Comparison of ENCODE assay signal across 10 cellular contexts in the genomic region with DNA sequence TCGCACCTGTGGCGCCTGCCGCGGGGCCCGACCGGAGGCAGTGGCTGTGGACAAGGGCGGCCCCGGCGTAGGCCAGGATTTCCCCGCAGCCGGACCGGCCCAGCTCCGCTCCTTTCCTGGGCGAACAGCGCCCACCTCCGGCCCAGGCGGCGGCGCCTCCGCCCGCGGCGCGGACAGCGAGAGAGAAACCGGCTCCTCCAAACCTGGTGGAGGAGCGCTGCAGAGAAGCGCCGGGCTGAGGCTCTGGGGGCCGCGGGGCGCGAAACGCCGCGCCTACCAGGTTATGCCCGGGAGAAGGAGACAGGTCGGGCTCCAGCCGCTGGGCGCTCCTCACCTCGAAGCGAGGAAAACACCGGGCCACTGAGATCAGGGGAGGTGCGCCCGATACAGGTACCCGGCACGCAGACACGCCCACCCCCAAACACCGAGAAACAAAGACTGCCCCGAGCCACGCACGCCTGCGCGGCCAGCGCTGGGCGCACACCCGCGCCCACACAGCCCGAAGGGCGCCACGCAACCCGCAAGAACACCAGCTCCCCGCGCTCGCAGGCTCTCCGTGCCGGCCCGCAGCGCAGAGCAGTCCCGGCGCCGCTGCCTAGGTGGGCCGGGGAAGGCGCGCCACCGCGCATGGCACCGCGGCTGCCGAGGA. TPM values are rescaled to one million over a fixed set of nuclear protein-coding genes. Genes with fewer than 3 reads are reported as not detected.
DNase-seq lines count a peak whose midpoint lies in the region; ATAC-seq, FAIRE-seq and TF ChIP-seq lines count a peak whose summit lies in the region.
"Had no signal": no experiment of that assay in that cellular context is flagged by ENCODE, and none has a peak within 500 bp of the region (broad histone marks: within the 10 kb centered on the region; RNA-seq: fewer than 3 reads in every experiment).

No MANE protein-coding gene starts in this region.

- peaks cover 16% of the 10 kb centered on the region for H3K4me1 Mint-ChIP-seq in activated naive CD8-positive, alpha-beta T cell (ENCODE audit: low read depth)
- H3K4me1 Mint-ChIP-seq in activated naive CD8-positive, alpha-beta T cell treated with anti-CD3 and anti-CD28 coated beads, Interleukin-2, amount 50 U/mL, for 24 hours = peaks cover 10% of the 10 kb centered on the region

- peaks cover 24 to 34% of the 10 kb centered on the region in 2 experiments for H3K27me3 ChIP-seq in GM12878 (replicated peaks in 1 of 2; ENCODE audit: control insufficient read depth in 2 of 2, insufficient read depth in 2 of 2, low read length in 1 of 2)
- H3K27me3 ChIP-seq in thyroid gland = no peaks in the 10 kb centered on the region

- RAD21 ChIA-PET in GM12878 (lab: Charles Lee; ENCODE audit: unreplicated experiment) = no interaction called here

- no peak overlapping the region for H2AFZ ChIP-seq in GM12878 (ENCODE audit: control insufficient read depth, low read depth, low read length)

- H3K27ac Mint-ChIP-seq in activated naive CD8-positive, alpha-beta T cell = no peak overlapping the region
- H3K27ac Mint-ChIP-seq in activated naive CD8-positive, alpha-beta T cell treated with anti-CD3 and anti-CD28 coated beads, Interleukin-2, amount 50 U/mL, for 24 hours = no peak overlapping the region

- peaks cover 3% of the 10 kb centered on the region; the same call in 1 of the 2 replicates for H4K20me1 ChIP-seq in GM12878 (ENCODE audit: control insufficient read depth, insufficient read depth)

- WGBS in GM12878 (ENCODE audit: insufficient coverage, insufficient replicate concordance, low lambda C conversion rate, missing lambda C conversion rate) = 11% methylated on average over 73 of the region's 80 CpGs
- 15 to 34% methylated on average over 9 to 32 of the region's 80 CpGs for WGBS in thyroid gland, 2 donors

- intact Hi-C loops in GM12878 (cut with micrococcal nuclease; ENCODE audit: unreplicated experiment) = no loop called here
- intact Hi-C loops in thyroid gland (cut with DNase I) = loop anchor here (5.0 to 10.0 kb wide), 2 partner anchors 101 to 369 kb away; no protein-coding TSS in a partner anchor

- peak; percentile 56 for TF ChIP-seq RAD21 in GM12878 (IDR thresholded peaks at IDR 0.05; ENCODE audit: insufficient read depth, low read depth, low read length)

- H3K4me3 ChIP-seq in GM12878 (no peak overlapping the region), thyroid gland (replicated peaks in 1 of 3) (peak overlapping the region in 1 of 3 donors; percentile 6)
- H3K4me3 ChIP-seq: SJSA1 had no signal

- DNase-seq in activated naive CD8-positive, alpha-beta T cell treated with anti-CD3 and anti-CD28 coated beads, Interleukin-2, amount 50 U/mL, for 24 hours = no peak
- DNase-seq in GM12878 (ENCODE audit: low read depth, low spot score) (no peak), kidney tubule cell (ENCODE audit: low spot score) (peak; percentile 53), thyroid gland (peak; percentile 75 to 81), RKO (ENCODE audit: low spot score) (no peak), NCI-H1417 treated with DMSO at 0.1 percent for 48 hours (lab: John Stamatoyannopoulos, UW) (no peak)

- POLR2A ChIA-PET in GM12878 (lab: Charles Lee) = no interaction called here

- no peak for TF ChIP-seq POLR2A in GM12878 (IDR thresholded peaks at IDR 0.05; ENCODE audit: low read depth, low read length)
- TF ChIP-seq POLR2A in thyroid gland (IDR thresholded peaks at IDR 0.05) = no peak

- no peak for FAIRE-seq in GM12878 (lab: Jason Lieb, UNC)
- FAIRE-seq: islet of Langerhans had no signal

- H3K27ac ChIP-seq in GM12878 (ENCODE audit: control insufficient read depth, insufficient read depth) (no peak overlapping the region), thyroid gland (peak overlapping the region; percentile 36 to 65 (median 60))
- H3K27ac ChIP-seq: SJSA1 had no signal

- SMC1A ChIA-PET in GM12878 (lab: Charles Lee; ENCODE audit: uncharacterized antibody, unreplicated experiment) = no interaction called here

- no TSS peak for BruUV-seq in GM12878 (replicated peaks; lab: Mats Ljungman, UMichigan)

- no peak for ATAC-seq in activated naive CD8-positive, alpha-beta T cell treated with anti-CD3 and anti-CD28 coated beads, Interleukin-2, amount 50 U/mL, for 24 hours
- ATAC-seq in GM12878 = peak; percentile 74
- ATAC-seq in HG03520 (IDR thresholded peaks at IDR 0.05; ENCODE audit: unreplicated experiment) = no peak

- no peaks in the 10 kb centered on the region for H3K9me3 Mint-ChIP-seq in activated naive CD8-positive, alpha-beta T cell (ENCODE audit: low read depth)
- H3K9me3 Mint-ChIP-seq in activated naive CD8-positive, alpha-beta T cell treated with anti-CD3 and anti-CD28 coated beads, Interleukin-2, amount 50 U/mL, for 24 hours = no peaks in the 10 kb centered on the region

- no peaks in the 10 kb centered on the region for H3K36me3 Mint-ChIP-seq in activated naive CD8-positive, alpha-beta T cell
- H3K36me3 Mint-ChIP-seq in activated naive CD8-positive, alpha-beta T cell treated with anti-CD3 and anti-CD28 coated beads, Interleukin-2, amount 50 U/mL, for 24 hours (ENCODE audit: low read depth) = no peaks in the 10 kb centered on the region

- CTCF ChIA-PET in GM12878 (lab: Yijun Ruan, JAX) = interaction anchor here (1.6 to 1.8 kb wide), 3 partner anchors 12 to 102 kb away, joined by 3 to 8 read pairs (median 5); no protein-coding TSS in a partner anchor

- H3K36me3 ChIP-seq in GM12878 (ENCODE audit: control insufficient read depth in 2 of 2, insufficient read depth in 2 of 2, low read length in 1 of 2) = no peaks in the 10 kb centered on the region
- H3K36me3 ChIP-seq in thyroid gland = no peaks in the 10 kb centered on the region
- H3K36me3 ChIP-seq: SJSA1 had no signal

- peak; percentile 35 to 48 (median 39); a peak in 4 of 6 replicates for TF ChIP-seq CTCF in GM12878 (IDR thresholded peaks at IDR 0.05 in 2 of 3, conservative IDR thresholded peaks at IDR 0.05 in 1 of 3; ENCODE audit: control insufficient read depth in 2 of 3, extremely low read depth in 1 of 3, insufficient read depth in 1 of 3, low read depth in 3 of 3, low read length in 3 of 3)
- peak in 5 of 6 experiments; percentile 43 to 91 (median 75) for TF ChIP-seq CTCF in thyroid gland (IDR thresholded peaks at IDR 0.05)

- no peak overlapping the region for H3K4me2 ChIP-seq in GM12878 (ENCODE audit: control insufficient read depth, insufficient read depth)

- no peak overlapping the region for H3K9ac ChIP-seq in GM12878 (ENCODE audit: control insufficient read depth, insufficient read depth, low read length)

- H3K4me1 ChIP-seq in GM12878 (ENCODE audit: control insufficient read depth, insufficient read depth, low read length) = no peaks in the 10 kb centered on the region; the same call in 1 of the 2 replicates
- peaks cover 21 to 47% of the 10 kb centered on the region in 2 donors for H3K4me1 ChIP-seq in thyroid gland

- H3K79me2 ChIP-seq in GM12878 (ENCODE audit: control insufficient read depth, insufficient read depth, low read length) = no peaks in the 10 kb centered on the region

- in situ Hi-C loops in GM12878 (cut with MboI) = no loop called here

- H3K27me3 Mint-ChIP-seq in activated naive CD8-positive, alpha-beta T cell = peaks cover 24% of the 10 kb centered on the region
- H3K27me3 Mint-ChIP-seq in activated naive CD8-positive, alpha-beta T cell treated with anti-CD3 and anti-CD28 coated beads, Interleukin-2, amount 50 U/mL, for 24 hours = peaks cover 48% of the 10 kb centered on the region

- H3K9me3 ChIP-seq in GM12878 (replicated peaks; ENCODE audit: control insufficient read depth, insufficient read depth, low read length) (no peaks in the 10 kb centered on the region), thyroid gland (no peaks in the 10 kb centered on the region)
- H3K9me3 ChIP-seq: SJSA1 had no signal

- no peak for TF ChIP-seq EP300 in GM12878 (IDR thresholded peaks at IDR 0.05; ENCODE audit: borderline replicate concordance in 1 of 2, control insufficient read depth in 1 of 2, low read depth in 2 of 2, low read length in 2 of 2)

- H3K4me3 Mint-ChIP-seq in activated naive CD8-positive, alpha-beta T cell = peak overlapping the region; percentile 13
- H3K4me3 Mint-ChIP-seq in activated naive CD8-positive, alpha-beta T cell treated with anti-CD3 and anti-CD28 coated beads, Interleukin-2, amount 50 U/mL, for 24 hours = no peak overlapping the region

TF ChIP-seq in GM12878, 131 proteins besides CTCF, POLR2A, EP300 and RAD21:
- peak; percentile 64 for TF ChIP-seq HDAC6 (IDR thresholded peaks at IDR 0.05; ENCODE audit: unreplicated experiment)
- no peak for TF ChIP-seq NR2C2 (IDR thresholded peaks at IDR 0.05; ENCODE audit: borderline replicate concordance, control insufficient read depth, insufficient read length, low read depth)
- TF ChIP-seq SMC3 (IDR thresholded peaks at IDR 0.05; ENCODE audit: borderline replicate concordance, low read length) = peak; percentile 9; the same call in 1 of the 2 replicates

RNA-seq across cellular contexts. Expression of a gene that starts 3.3 kb away (rescaled TPM):
- total RNA-seq in GM12878 (2013; cell fraction: nucleolus; rRNA removed) = 3.4 and 3.5 TPM in 2 replicates
- total RNA-seq in GM12878 (2014; rRNA removed) (0.11 and 0.23 TPM in 2 replicates), GM12878 (2014; rRNA removed; fragmentation: Illumina TruSeq; extraction: Trizol) (0.04 and 0.05 TPM in 2 replicates), GM12878 (2021) (0.08 TPM in 1 of 2 replicates, not detected in the other), thyroid gland (10 to 100 TPM; 17.2 to 28.1 (median 23.6) TPM)
- polyA plus RNA-seq in GM12878 (2011; ENCODE audit: low read depth) = 0.12 TPM
- polyA plus RNA-seq in GM12878 (2011; rRNA removed) (0.29 and 0.62 TPM in 2 replicates), GM12878 (2014; fragmentation: Illumina TruSeq; extraction: Trizol) (0.05 TPM in 1 of 2 replicates, not detected in the other), GM12878 (2014; fragmentation: Nextera tagmentation; extraction: Ambion mirVana) (not detected), GM12878 (2014; rRNA removed) (0.04 and 0.05 TPM in 2 replicates), GM12878 (2016; fragmentation: Nextera tagmentation; extraction: Ambion mirVana) (not detected)
- 0.46 and 0.59 TPM in 2 replicates for polyA plus RNA-seq in GM12878 (2011; cell fraction: cytosol; rRNA removed)
- 0.97 and 1.3 TPM in 2 replicates for polyA plus RNA-seq in GM12878 (2011; cell fraction: nucleus; rRNA removed)
- polyA plus RNA-seq in GM12878 (2012) = 0.28 and 0.35 TPM in 2 replicates
- 2.4 TPM in 2 replicates for polyA minus RNA-seq in GM12878 (2011; rRNA and poly(A)+ RNA removed)
- polyA minus RNA-seq in GM12878 (2011; cell fraction: cytosol; rRNA and poly(A)+ RNA removed) = 0.31 and 0.80 TPM in 2 replicates
- 3.1 and 3.7 TPM in 2 replicates for polyA minus RNA-seq in GM12878 (2011; cell fraction: nucleus; rRNA and poly(A)+ RNA removed)

Comparison
In these comparisons a context has a peak if more than half of its experiments do, and no peak if none do; other contexts are left out.
1. DNase-seq: peak in kidney tubule cell (single experiment) and thyroid gland (2 of 2); none in activated naive CD8-positive, alpha-beta T cell treated with anti-CD3 and anti-CD28 coated beads, Interleukin-2, amount 50 U/mL, for 24 hours (single experiment), GM12878 (single experiment), RKO (single experiment) and NCI-H1417 treated with DMSO at 0.1 percent for 48 hours (single experiment).
2. RNA of a gene that starts 3.3 kb away (total RNA-seq): 17.2 to 28.1 TPM in thyroid gland; 0.04 to 3.5 TPM in GM12878; every median in the first group is over 4 times any median in the second.